In genomic region chr9:28439688-28440087, GRCh38 we compare ENCODE assay signal across 17 cellular contexts.
A peak's percentile ranks its signal among the peaks of the same experiment; 100 is the strongest.
DNase-seq lines count a peak whose midpoint lies in the region; ATAC-seq and TF ChIP-seq lines count a peak whose summit lies in the region.
"Had no signal": no experiment of that assay in that cellular context is flagged by ENCODE, and none has a peak within 500 bp of the region (broad histone marks: within the 10 kb centered on the region; RNA-seq: fewer than 3 reads in every experiment).

No MANE protein-coding gene starts in this region.

- no peak overlapping the region for H3K27ac ChIP-seq in RWPE2 (ENCODE audit: poor library complexity, severe bottlenecking)
- H3K27ac ChIP-seq: HL-60 had no signal

- H3K27me3 ChIP-seq in RWPE2 (ENCODE audit: insufficient read depth, poor library complexity, severe bottlenecking) = no peaks in the 10 kb centered on the region

- no peaks in the 10 kb centered on the region for H3K4me1 ChIP-seq in RWPE2 (ENCODE audit: insufficient read depth, poor library complexity, severe bottlenecking)

- no peaks in the 10 kb centered on the region for H3K27me3 Mint-ChIP-seq in activated T-helper 2 cell treated with anti-CD3 and anti-CD28 coated beads, Interferon-gamma antibody, Interleukin-2, Interleukin-4, amounts not matched to agents 10 μg/mL and 5 μg/mL and 100 μg/mL, durations not matched to agents 14 hours and 24 hours and 36 hours (ENCODE audit: low read depth)
- no peaks in the 10 kb centered on the region for H3K27me3 Mint-ChIP-seq in activated CD8-positive, alpha-beta T cell treated with anti-CD3 and anti-CD28 coated beads, Interleukin-2, amount 10 ng/mL, durations not matched to agents 7 days and 5 days (ENCODE audit: low read depth)
- H3K27me3 Mint-ChIP-seq: B cell; CD4-positive, alpha-beta T cell; IgD-negative memory B cell had no signal

- intact Hi-C loops in activated T-helper 2 cell treated with anti-CD3 and anti-CD28 coated beads, Interferon-gamma antibody, Interleukin-2, Interleukin-4, amounts not matched to agents 10 μg/mL and 5 μg/mL and 100 μg/mL, durations not matched to agents 14 hours and 24 hours and 36 hours (cut with micrococcal nuclease) = no loop called here

- TF ChIP-seq CTCF in RWPE2 (IDR thresholded peaks at IDR 0.05; ENCODE audit: poor library complexity, severe bottlenecking) (no peak), epithelial cell of esophagus (IDR thresholded peaks at IDR 0.05; ENCODE audit: insufficient read depth, low read depth, low read length, missing control alignments) (no peak)

- H3K4me1 Mint-ChIP-seq in activated T-helper 2 cell treated with anti-CD3 and anti-CD28 coated beads, Interferon-gamma antibody, Interleukin-2, Interleukin-4, amounts not matched to agents 10 μg/mL and 5 μg/mL and 100 μg/mL, durations not matched to agents 14 hours and 24 hours and 36 hours (ENCODE audit: low read depth) = no peaks in the 10 kb centered on the region
- H3K4me1 Mint-ChIP-seq in activated CD8-positive, alpha-beta T cell treated with anti-CD3 and anti-CD28 coated beads, Interleukin-2, amount 10 ng/mL, durations not matched to agents 7 days and 5 days (ENCODE audit: low read depth) = no peaks in the 10 kb centered on the region
- H3K4me1 Mint-ChIP-seq: B cell, IgD-negative memory B cell had no signal

- H3K4me3 Mint-ChIP-seq in activated T-helper 2 cell treated with anti-CD3 and anti-CD28 coated beads, Interferon-gamma antibody, Interleukin-2, Interleukin-4, amounts not matched to agents 10 μg/mL and 5 μg/mL and 100 μg/mL, durations not matched to agents 14 hours and 24 hours and 36 hours (ENCODE audit: low read depth) = no peak overlapping the region
- H3K4me3 Mint-ChIP-seq in activated CD8-positive, alpha-beta T cell treated with anti-CD3 and anti-CD28 coated beads, Interleukin-2, amount 10 ng/mL, durations not matched to agents 7 days and 5 days = no peak overlapping the region
- H3K4me3 Mint-ChIP-seq: B cell; CD4-positive, alpha-beta T cell; GM23338; H9; IgD-negative memory B cell had no signal

- DNase-seq in HT1080 (ENCODE audit: low read depth) = peak; percentile 42
- no peak for DNase-seq in RWPE2 (ENCODE audit: low spot score)
- DNase-seq in epithelial cell of esophagus (ENCODE audit: low read depth) = peak; percentile 79
- DNase-seq in renal cortical epithelial cell (ENCODE audit: low read depth) = peak; percentile 15
- DNase-seq in activated T-helper 2 cell treated with anti-CD3 and anti-CD28 coated beads, Interferon-gamma antibody, Interleukin-2, Interleukin-4, amounts not matched to agents 10 μg/mL and 5 μg/mL and 100 μg/mL, durations not matched to agents 14 hours and 24 hours and 36 hours (ENCODE audit: low spot score) = no peak
- no peak for DNase-seq in AG20443 (ENCODE audit: low spot score)
- DNase-seq in activated CD8-positive, alpha-beta T cell treated with anti-CD3 and anti-CD28 coated beads, Interleukin-2, amount 10 ng/mL, durations not matched to agents 7 days and 5 days = no peak
- DNase-seq: ACHN; C1 segment of cervical spinal cord; CD4-positive, alpha-beta T cell; DMS79; H9; KG1 had no signal

- POLR2A ChIA-PET in activated CD8-positive, alpha-beta T cell treated with anti-CD3 and anti-CD28 coated beads, Interleukin-2, amount 10 ng/mL, durations not matched to agents 7 days and 5 days (lab: Charles Lee) = no interaction called here

- no peaks in the 10 kb centered on the region for H3K36me3 Mint-ChIP-seq in activated T-helper 2 cell treated with anti-CD3 and anti-CD28 coated beads, Interferon-gamma antibody, Interleukin-2, Interleukin-4, amounts not matched to agents 10 μg/mL and 5 μg/mL and 100 μg/mL, durations not matched to agents 14 hours and 24 hours and 36 hours (ENCODE audit: low read depth)
- H3K36me3 Mint-ChIP-seq in activated CD8-positive, alpha-beta T cell treated with anti-CD3 and anti-CD28 coated beads, Interleukin-2, amount 10 ng/mL, durations not matched to agents 7 days and 5 days (ENCODE audit: low read depth) = no peaks in the 10 kb centered on the region
- H3K36me3 Mint-ChIP-seq: IgD-negative memory B cell had no signal

- no peak overlapping the region for H3K4me3 ChIP-seq in RWPE2 (ENCODE audit: severe bottlenecking)
- H3K4me3 ChIP-seq in epithelial cell of esophagus (ENCODE audit: low read length) = no peak overlapping the region
- H3K4me3 ChIP-seq: GM23338 had no signal

- no peak overlapping the region for H3K27ac Mint-ChIP-seq in activated T-helper 2 cell treated with anti-CD3 and anti-CD28 coated beads, Interferon-gamma antibody, Interleukin-2, Interleukin-4, amounts not matched to agents 10 μg/mL and 5 μg/mL and 100 μg/mL, durations not matched to agents 14 hours and 24 hours and 36 hours
- no peak overlapping the region for H3K27ac Mint-ChIP-seq in activated CD8-positive, alpha-beta T cell treated with anti-CD3 and anti-CD28 coated beads, Interleukin-2, amount 10 ng/mL, durations not matched to agents 7 days and 5 days
- H3K27ac Mint-ChIP-seq: B cell; CD4-positive, alpha-beta T cell; GM23338; H9; IgD-negative memory B cell had no signal

- peak; percentile 62; the same call in 2 of the 3 replicates for ATAC-seq in RWPE2 (ENCODE audit: low read depth)
- ATAC-seq in activated CD8-positive, alpha-beta T cell treated with anti-CD3 and anti-CD28 coated beads, Interleukin-2, amount 10 ng/mL, durations not matched to agents 7 days and 5 days = no peak
- ATAC-seq: GM23338 had no signal

- H3K9me3 Mint-ChIP-seq in activated T-helper 2 cell treated with anti-CD3 and anti-CD28 coated beads, Interferon-gamma antibody, Interleukin-2, Interleukin-4, amounts not matched to agents 10 μg/mL and 5 μg/mL and 100 μg/mL, durations not matched to agents 14 hours and 24 hours and 36 hours = peaks cover 21% of the 10 kb centered on the region
- peaks cover 4% of the 10 kb centered on the region for H3K9me3 Mint-ChIP-seq in activated CD8-positive, alpha-beta T cell treated with anti-CD3 and anti-CD28 coated beads, Interleukin-2, amount 10 ng/mL, durations not matched to agents 7 days and 5 days (ENCODE audit: insufficient read depth)

- no peaks in the 10 kb centered on the region for H3K9me3 ChIP-seq in RWPE2 (ENCODE audit: severe bottlenecking)

- H3K36me3 ChIP-seq in RWPE2 (ENCODE audit: low read depth) = no peaks in the 10 kb centered on the region

- CTCF ChIA-PET in activated CD8-positive, alpha-beta T cell treated with anti-CD3 and anti-CD28 coated beads, Interleukin-2, amount 10 ng/mL, durations not matched to agents 7 days and 5 days (lab: Charles Lee) = no interaction called here

Comparison
In these comparisons a context has a peak if more than half of its experiments do, and no peak if none do; other contexts are left out.
1. DNase-seq: peak in HT1080 (single experiment), epithelial cell of esophagus (single experiment) and renal cortical epithelial cell (single experiment); none in RWPE2 (single experiment), activated T-helper 2 cell treated with anti-CD3 and anti-CD28 coated beads, Interferon-gamma antibody, Interleukin-2, Interleukin-4, amounts not matched to agents 10 μg/mL and 5 μg/mL and 100 μg/mL, durations not matched to agents 14 hours and 24 hours and 36 hours (single experiment), AG20443 (single experiment) and activated CD8-positive, alpha-beta T cell treated with anti-CD3 and anti-CD28 coated beads, Interleukin-2, amount 10 ng/mL, durations not matched to agents 7 days and 5 days (single experiment).